ENCODE assay signal across 10 cellular contexts in genomic region chr17:5516060-5516792, GRCh38. TPM values are rescaled to one million over a fixed set of nuclear protein-coding genes. Genes with fewer than 3 reads are reported as not detected.
A peak's percentile ranks its signal among the peaks of the same experiment; 100 is the strongest.
DNase-seq lines count a peak whose midpoint lies in the region; ATAC-seq and TF ChIP-seq lines count a peak whose summit lies in the region.
"Had no signal": no experiment of that assay in that cellular context is flagged by ENCODE, and none has a peak within 500 bp of the region (broad histone marks: within the 10 kb centered on the region; RNA-seq: fewer than 3 reads in every experiment).

No MANE protein-coding gene starts in this region.

- peaks cover 13 to 19% of the 10 kb centered on the region in 2 experiments; a peak in 3 of 4 replicates for H3K4me1 ChIP-seq in HCT116 (ENCODE audit: control insufficient read depth in 1 of 2, insufficient read depth in 2 of 2, low read length in 2 of 2)

- H3K4me3 ChIP-seq in HCT116 (replicated peaks in 1 of 2; ENCODE audit: low read depth in 1 of 2, low read length in 2 of 2) (peak overlapping the region in 1 of 2 experiments; percentile 14; a peak in 1 of 4 replicates), fibroblast of villous mesenchyme (ENCODE audit: low read depth, low read length) (no peak overlapping the region), skeletal muscle cell (ENCODE audit: low read depth, low read length) (no peak overlapping the region)

- no peaks in the 10 kb centered on the region for H3K27me3 ChIP-seq in HCT116 (ENCODE audit: insufficient read depth, low read length)

- TF ChIP-seq RAD21 in HCT116 (IDR thresholded peaks at IDR 0.05; ENCODE audit: low read depth): no peak

- TF ChIP-seq POLR2A in HCT116 (IDR thresholded peaks at IDR 0.05; ENCODE audit: borderline replicate concordance, extremely low read depth, insufficient read depth, insufficient read length): no peak

- no peaks in the 10 kb centered on the region for H3K9me2 ChIP-seq in HCT116 (ENCODE audit: insufficient read depth)

- DNase-seq in HCT116 (ENCODE audit: low read depth, low spot score) (peak; percentile 66), fibroblast of villous mesenchyme (ENCODE audit: low read depth) (peak; percentile 96), skeletal muscle cell (ENCODE audit: low read depth) (peak; percentile 90), DMS53 treated with DMSO at 0.1 percent for 48 hours (lab: John Stamatoyannopoulos, UW; ENCODE audit: unreplicated experiment) (no peak), GF-D8 (lab: John Stamatoyannopoulos, UW) (no peak)
- DNase-seq: activated CD4-positive, alpha-beta T cell treated with anti-CD3 and anti-CD28 coated beads, Interleukin-2, amount 50 U/mL, for 4 hours; NCI-H748 treated with DMSO at 0.1 percent for 48 hours had no signal

- no peaks in the 10 kb centered on the region for H4K20me1 ChIP-seq in HCT116 (ENCODE audit: insufficient read depth)

- CTCF ChIA-PET in HCT116 (lab: Charles Lee): no interaction called here

- intact Hi-C loops in HCT116 (cut with micrococcal nuclease): no loop called here

- RAD21 ChIA-PET in HCT116 (lab: Charles Lee; ENCODE audit: low non-redundant PET in 1 of 2, low total read pairs in 2 of 2, uncharacterized antibody in 2 of 2, unreplicated experiment in 2 of 2): no interaction called here

- H3K36me3 ChIP-seq in HCT116 (ENCODE audit: control insufficient read depth in 1 of 2, insufficient read depth in 2 of 2, low read length in 2 of 2): no peaks in the 10 kb centered on the region

- no peaks in the 10 kb centered on the region for H3K9me3 ChIP-seq in HCT116 (ENCODE audit: control insufficient read depth in 1 of 2, insufficient read depth in 1 of 2, low read depth in 1 of 2, low read length in 2 of 2)

- peak overlapping the region; percentile 32; the same call in 1 of the 2 replicates for H3K27ac ChIP-seq in HCT116 (ENCODE audit: low read depth, low read length)

- peak overlapping the region; percentile 55 for H3K4me2 ChIP-seq in HCT116 (ENCODE audit: low read length)

- no TSS peak for BruUV-seq in HCT116 (replicated peaks; lab: Mats Ljungman, UMichigan)

- H2AFZ ChIP-seq in HCT116 (ENCODE audit: low read depth, low read length, poor library complexity, severe bottlenecking): no peak overlapping the region

- TF ChIP-seq CTCF in HCT116 (IDR thresholded peaks at IDR 0.05 in 2 of 3, conservative IDR thresholded peaks at IDR 0.05 in 1 of 3; ENCODE audit: borderline replicate concordance in 1 of 3, insufficient read depth in 1 of 3, low read depth in 2 of 3, low read length in 2 of 3): no peak
- no peak for TF ChIP-seq CTCF in fibroblast of villous mesenchyme (IDR thresholded peaks at IDR 0.05; ENCODE audit: insufficient read depth, low read depth, low read length)

- H3K9ac ChIP-seq in HCT116 (ENCODE audit: low read length): no peak overlapping the region

- no peaks in the 10 kb centered on the region for H3K79me2 ChIP-seq in HCT116 (ENCODE audit: insufficient read depth, low read length)

- peak; percentile 93 for ATAC-seq in HCT116
- ATAC-seq in SK-N-SH treated with all-trans-retinoic acid at 6 μM for 48 hours: peak; percentile 98
- no peak for ATAC-seq in GM18909 (IDR thresholded peaks at IDR 0.05; ENCODE audit: poor library complexity, unreplicated experiment)
- no peak for ATAC-seq in HG03432 (IDR thresholded peaks at IDR 0.05; ENCODE audit: unreplicated experiment)

- POLR2A ChIA-PET in HCT116 (lab: Charles Lee): no interaction called here

TF ChIP-seq in HCT116, 20 proteins besides CTCF, POLR2A, EP300 and RAD21 (continues in another document):
- no peak for TF ChIP-seq EGR1 (IDR thresholded peaks at IDR 0.05; ENCODE audit: low read depth)
- TF ChIP-seq TCF7L2 (IDR thresholded peaks at IDR 0.05; ENCODE audit: borderline replicate concordance, extremely low read depth, insufficient read depth, insufficient read length): no peak
- TF ChIP-seq REST (IDR thresholded peaks at IDR 0.05; ENCODE audit: low read depth): no peak
- TF ChIP-seq SIN3A (IDR thresholded peaks at IDR 0.05; ENCODE audit: low read depth): no peak; the same call in 1 of the 2 replicates
- peak; percentile 8; the same call in 1 of the 2 replicates for TF ChIP-seq SRF (IDR thresholded peaks at IDR 0.05; ENCODE audit: low read depth)
- TF ChIP-seq YY1 (IDR thresholded peaks at IDR 0.05; ENCODE audit: extremely low read depth, insufficient replicate concordance, low read depth, low read length): no peak
- TF ChIP-seq SP1 (IDR thresholded peaks at IDR 0.05; ENCODE audit: low read depth): peak; percentile 55

TF ChIP-seq in SK-N-SH treated with all-trans-retinoic acid at 6 μM for 48 hours, 23 proteins besides CTCF, POLR2A, EP300 and RAD21:
- TF ChIP-seq BACH2 (CRISPR knock-in tag; IDR thresholded peaks at IDR 0.05; ENCODE audit: borderline replicate concordance): no peak
- no peak for TF ChIP-seq ESRRG (CRISPR knock-in tag; IDR thresholded peaks at IDR 0.05)
- no peak for TF ChIP-seq ARNTL (CRISPR knock-in tag; IDR thresholded peaks at IDR 0.05; ENCODE audit: borderline replicate concordance, low read depth)
- peak; percentile 9; the same call in 1 of the 2 replicates for TF ChIP-seq ZNF70 (CRISPR knock-in tag; IDR thresholded peaks at IDR 0.05)
- TF ChIP-seq OSR1 (CRISPR knock-in tag; IDR thresholded peaks at IDR 0.05): no peak
- TF ChIP-seq ISL1 (CRISPR knock-in tag; IDR thresholded peaks at IDR 0.05): peak; percentile 98
- TF ChIP-seq CSDC2 (CRISPR knock-in tag; IDR thresholded peaks at IDR 0.05): peak; percentile 43; the same call in 1 of the 2 replicates
- no peak for TF ChIP-seq ZFP30 (CRISPR knock-in tag; IDR thresholded peaks at IDR 0.05)
- peak; percentile 11; the same call in 1 of the 2 replicates for TF ChIP-seq TOX (CRISPR knock-in tag; IDR thresholded peaks at IDR 0.05; ENCODE audit: borderline replicate concordance)
- TF ChIP-seq CREB5 (CRISPR knock-in tag; IDR thresholded peaks at IDR 0.05; ENCODE audit: low read depth): peak; percentile 92
TF ChIP-seq in SK-N-SH treated with all-trans-retinoic acid at 6 μM for 48 hours: peak in this region for 5.

RNA-seq across cellular contexts. Expression of gene MIS12, which starts 29.9 kb away (rescaled TPM):
- total RNA-seq in HCT116 (2021; ENCODE audit: unreplicated experiment) (14.7 TPM), fibroblast of villous mesenchyme (10.3 and 18.6 TPM in 2 replicates)
- 8.8 and 11.0 TPM in 2 replicates for polyA plus RNA-seq in HCT116 (2012)

RNA-seq across cellular contexts. Expression of gene DERL2, which starts 30.2 kb away (rescaled TPM):
- total RNA-seq in HCT116 (2021; ENCODE audit: unreplicated experiment): 45.6 TPM
- 21.8 and 22.2 TPM in 2 replicates for polyA plus RNA-seq in HCT116 (2012)
- total RNA-seq in fibroblast of villous mesenchyme: 29.0 and 45.3 TPM in 2 replicates

RNA-seq across cellular contexts. Expression of gene DHX33, which starts 47.4 kb away (rescaled TPM):
- total RNA-seq in HCT116 (2021; ENCODE audit: unreplicated experiment): 36.4 TPM
- polyA plus RNA-seq in HCT116 (2012): 18.4 and 19.8 TPM in 2 replicates
- 14.2 and 14.8 TPM in 2 replicates for total RNA-seq in fibroblast of villous mesenchyme

Comparison
In these comparisons a context has a peak if more than half of its experiments do, and no peak if none do; other contexts are left out.
1. ATAC-seq: peak in HCT116 (single experiment) and SK-N-SH treated with all-trans-retinoic acid at 6 μM for 48 hours (single experiment); none in GM18909 (single experiment) and HG03432 (single experiment).
2. DNase-seq: peak in HCT116 (single experiment), fibroblast of villous mesenchyme (single experiment) and skeletal muscle cell (single experiment); none in DMS53 treated with DMSO at 0.1 percent for 48 hours (single experiment) and GF-D8 (single experiment).